In the genomic region with DNA sequence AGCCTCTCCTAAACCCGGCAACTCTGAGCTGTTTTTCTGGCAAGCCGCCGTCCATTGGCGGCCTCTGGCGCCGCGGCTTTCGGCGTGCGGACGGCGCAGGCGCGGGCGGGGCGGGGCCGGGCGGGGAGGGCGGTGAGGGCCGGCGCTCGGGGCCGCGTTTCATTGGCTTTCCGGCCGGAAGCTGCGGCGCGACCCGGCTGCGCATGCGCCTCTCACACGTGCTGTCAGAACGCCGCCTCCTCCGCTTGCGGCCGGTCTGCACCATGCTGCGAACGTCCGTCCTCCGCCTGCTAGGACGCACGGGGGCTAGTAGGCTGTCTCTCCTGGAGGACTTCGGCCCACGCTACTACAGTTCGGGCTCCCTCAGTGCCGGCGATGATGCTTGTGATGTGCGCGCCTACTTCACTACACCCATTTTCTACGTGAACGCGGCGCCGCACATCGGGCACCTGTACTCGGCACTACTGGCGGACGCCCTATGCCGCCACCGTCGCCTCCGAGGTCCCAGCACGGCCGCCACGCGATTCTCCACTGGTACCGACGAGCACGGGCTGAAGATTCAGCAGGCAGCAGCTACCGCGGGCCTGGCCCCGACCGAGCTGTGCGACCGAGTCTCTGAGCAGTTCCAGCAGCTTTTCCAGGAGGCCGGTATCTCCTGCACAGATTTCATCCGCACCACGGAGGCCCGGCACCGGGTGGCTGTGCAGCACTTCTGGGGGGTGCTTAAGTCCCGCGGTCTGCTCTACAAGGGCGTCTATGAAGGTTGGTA, we compare ENCODE assay signal across 8 cellular contexts. TPM values are rescaled to one million over a fixed set of nuclear protein-coding genes. Genes with fewer than 3 reads are reported as not detected.
DNase-seq lines count a peak whose midpoint lies in the region; ATAC-seq and TF ChIP-seq lines count a peak whose summit lies in the region.

TSS of gene MARS2 (plus strand) at position 227 of the 769 bp plus-strand sequence. CDS start at position 264, 37 bp downstream.

- H2AFZ ChIP-seq in OCI-LY7 (ENCODE audit: low read length), result peak within 1 kb of the TSS; percentile 94

- POLR2A ChIA-PET in OCI-LY7 (lab: Charles Lee), result interaction anchor here (0.6 to 2.8 kb wide), 7 partner anchors 10 to 1429 kb away, joined by 3 to 23 read pairs (median 3); partner anchors contain the start of gene SF3B1

- H3K27me3 ChIP-seq in mononuclear cell (ENCODE audit: insufficient read depth, low read length), result peaks cover 2% of the 10 kb centered on the region

- H3K9me2 ChIP-seq in OCI-LY7 (ENCODE audit: insufficient read depth, low read length), result no peaks in the 10 kb centered on the region

- no peak for TF ChIP-seq CTCF in OCI-LY7 (conservative IDR thresholded peaks at IDR 0.05; ENCODE audit: low read length)

- peak within 1 kb of the TSS; percentile 47 for H3K27ac ChIP-seq in OCI-LY7 (ENCODE audit: low read depth, low read length, poor library complexity, severe bottlenecking)

- CTCF ChIA-PET in OCI-LY7 (lab: Charles Lee; ENCODE audit: unreplicated experiment), result interaction anchor here (0.7 to 1.0 kb wide), 2 partner anchors 12 to 322 kb away, joined by 3 to 4 read pairs; no protein-coding TSS in a partner anchor

- H3K4me3 ChIP-seq in OCI-LY7 (ENCODE audit: low read depth, low read length, poor library complexity, severe bottlenecking) (peak within 1 kb of the TSS; percentile 90), mononuclear cell (ENCODE audit: low read length) (peak within 1 kb of the TSS; percentile 73)

- DNase-seq in DMS 273 (lab: John Stamatoyannopoulos, UW; ENCODE audit: unreplicated experiment) (peak; percentile 97), HuH-7 (ENCODE audit: low spot score) (peak; percentile 88), OCI-LY7 (ENCODE audit: low spot score) (peak; percentile 95), activated T-cell treated with anti-CD3 and anti-CD28 coated beads for 1 hour (ENCODE audit: low read depth) (peak; percentile 87), epidermal melanocyte (ENCODE audit: insufficient read length, low spot score) (peak; percentile 68)
- peak; percentile 80 to 87 for DNase-seq in stimulated activated CD8-positive, alpha-beta memory T cell treated with anti-CD3 and anti-CD28 coated beads, Interleukin-4, amount 100 ng/mL, for 1 hour (ENCODE audit: low read depth in 2 of 2, low spot score in 1 of 2)

- H3K79me2 ChIP-seq in OCI-LY7 (ENCODE audit: insufficient read depth, low read depth, low read length), result peaks cover 48% of the 10 kb centered on the region

- H3K4me2 ChIP-seq in OCI-LY7 (ENCODE audit: low read length), result peak within 1 kb of the TSS; percentile 94

- intact Hi-C loops in OCI-LY7 (cut with micrococcal nuclease; ENCODE audit: unreplicated experiment), result loop anchor here (2.0 to 10.0 kb wide), 5 partner anchors 189 to 1061 kb away; partner anchors contain the start of genes COQ10B and MOB4

- H3K4me1 ChIP-seq in OCI-LY7 (ENCODE audit: insufficient read depth, low read length, poor library complexity, severe bottlenecking), result peaks cover 27% of the 10 kb centered on the region
- H3K4me1 ChIP-seq in mononuclear cell (ENCODE audit: insufficient read depth, low read length), result peaks cover 33% of the 10 kb centered on the region

- H4K20me1 ChIP-seq in OCI-LY7 (ENCODE audit: insufficient read depth, low read length), result peaks cover 33% of the 10 kb centered on the region

- peak; percentile 81 for ATAC-seq in GM21526 (IDR thresholded peaks at IDR 0.05; ENCODE audit: low FRiP score, unreplicated experiment)

- no TSS peak for BruUV-seq in OCI-LY7 (replicated peaks; lab: Mats Ljungman, UMichigan)

- H3K9me3 ChIP-seq in OCI-LY7 (ENCODE audit: low read length) (no peaks in the 10 kb centered on the region), mononuclear cell (ENCODE audit: low read depth, low read length) (no peaks in the 10 kb centered on the region)

- peaks cover 29% of the 10 kb centered on the region for H3K36me3 ChIP-seq in OCI-LY7 (ENCODE audit: insufficient read depth, low read length)

RNA-seq across cellular contexts. Expression of gene MARS2, which starts in this region (rescaled TPM):
- total RNA-seq in OCI-LY7 (2014; rRNA removed; shearing (Covaris generic)), result 23.2 and 32.7 TPM in 2 replicates
- total RNA-seq in OCI-LY7 (2022), result 21.3 and 21.8 TPM in 2 replicates
- total RNA-seq in mononuclear cell, result 9.1 TPM

Comparison
In these comparisons a context has a peak if more than half of its experiments do, and no peak if none do; other contexts are left out.
1. Peak in every context shown above with its lines: DNase-seq, ATAC-seq, H3K4me3 ChIP-seq and H3K27ac ChIP-seq.